9 cellular contexts compared by ENCODE assay signal in the genomic region with DNA sequence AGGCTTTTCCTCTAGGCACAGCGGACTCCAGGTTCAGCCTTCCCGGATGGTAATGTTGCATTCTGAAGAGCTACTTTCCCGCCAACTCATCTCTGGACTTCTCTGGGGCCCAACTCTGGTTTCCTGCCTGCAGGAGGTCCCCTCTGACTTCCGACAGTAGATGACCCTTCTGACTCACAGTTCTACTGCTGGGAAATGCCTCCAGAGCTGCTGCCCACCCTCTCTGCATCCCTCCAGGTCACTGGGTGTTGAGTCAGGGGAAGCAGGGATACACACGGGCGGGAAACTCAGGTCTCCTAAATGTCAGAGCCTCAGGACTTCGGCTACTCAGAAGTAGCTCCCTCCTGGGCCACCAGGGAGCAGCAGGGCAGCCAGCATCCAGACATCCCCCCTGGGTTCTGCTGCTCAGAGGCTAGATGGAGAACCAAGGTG. TPM values are rescaled to one million over a fixed set of nuclear protein-coding genes. Genes with fewer than 3 reads are reported as not detected.
DNase-seq lines count a peak whose midpoint lies in the region; ATAC-seq and TF ChIP-seq lines count a peak whose summit lies in the region.
"Had no signal": no experiment of that assay in that cellular context is flagged by ENCODE, and none has a peak within 500 bp of the region (broad histone marks: within the 10 kb centered on the region; RNA-seq: fewer than 3 reads in every experiment).

No MANE protein-coding gene starts in this region.

- H3K27me3 ChIP-seq in upper lobe of right lung (no peaks in the 10 kb centered on the region), transverse colon (no peaks in the 10 kb centered on the region)

- no peak overlapping the region for H3K4me3 ChIP-seq in epithelial cell of esophagus (ENCODE audit: low read length)
- H3K4me3 ChIP-seq in upper lobe of right lung = no peak overlapping the region
- H3K4me3 ChIP-seq in transverse colon = no peak overlapping the region

- no peak for TF ChIP-seq POLR2A in transverse colon (IDR thresholded peaks at IDR 0.05)

- no peaks in the 10 kb centered on the region for H3K9me3 ChIP-seq in upper lobe of right lung
- H3K9me3 ChIP-seq in transverse colon = no peaks in the 10 kb centered on the region

- H3K36me3 ChIP-seq in upper lobe of right lung = no peaks in the 10 kb centered on the region
- no peaks in the 10 kb centered on the region for H3K36me3 ChIP-seq in transverse colon

- H3K4me1 ChIP-seq in upper lobe of right lung (peaks cover 62% of the 10 kb centered on the region), transverse colon (peaks cover 28 to 76% (median 47%) of the 10 kb centered on the region in 4 donors)

- 70% methylated on average over 7 of the region's 7 CpGs; no CpG with 5 or more reads in 1 of the 2 donors for WGBS in transverse colon (ENCODE audit: low coverage in 1 of 2), 2 donors

- no peak for TF ChIP-seq EP300 in transverse colon (IDR thresholded peaks at IDR 0.05; ENCODE audit: low read depth)

- ATAC-seq in upper lobe of right lung (no peak), left cardiac atrium (no peak), HG02970 (IDR thresholded peaks at IDR 0.05; ENCODE audit: low FRiP score, unreplicated experiment) (no peak)

- in situ Hi-C loops in GM13976 (cut with MboI; ENCODE audit: low sequenced_read_pairs, unreplicated experiment) (no loop called here), transverse colon (cut with MboI; ENCODE audit: low pct_ligation_motif_present in 1 of 4, low pct_unique_long_range_greater_than_20kb in 1 of 4, low sequenced_read_pairs in 3 of 4) (loop anchor here in 1 of 4 donors (25.0 kb wide), 1 partner anchor 413 kb away; a partner anchor contains a TSS)

- TF ChIP-seq CTCF in GM13976 (IDR thresholded peaks at IDR 0.05; ENCODE audit: borderline replicate concordance, control extremely low read depth, extremely low read depth, insufficient read depth, missing control alignments) (peak; percentile 46), epithelial cell of esophagus (IDR thresholded peaks at IDR 0.05; ENCODE audit: insufficient read depth, low read depth, low read length, missing control alignments) (peak; percentile 11), upper lobe of right lung (IDR thresholded peaks at IDR 0.05) (peak; percentile 21), transverse colon (IDR thresholded peaks at IDR 0.05) (no peak)

- intact Hi-C loops in upper lobe of right lung (cut with DNase I) (no loop called here), left cardiac atrium (cut with DNase I) (no loop called here), transverse colon (cut with DNase I; ENCODE audit: low total_unique reads) (no loop called here)

- peak overlapping the region; percentile 30 for H3K27ac ChIP-seq in upper lobe of right lung
- no peak overlapping the region for H3K27ac ChIP-seq in transverse colon
- H3K27ac ChIP-seq: epithelial cell of prostate had no signal

- DNase-seq in AG08396 (ENCODE audit: low spot score) (peak; percentile 47), GM13976 (ENCODE audit: low spot score) (no peak), NOMO-1 (lab: John Stamatoyannopoulos, UW; ENCODE audit: unreplicated experiment in 2 of 2) (peak; percentile 16 to 27), epithelial cell of esophagus (ENCODE audit: low read depth) (no peak), upper lobe of right lung (no peak), left cardiac atrium (no peak), transverse colon (no peak)

RNA-seq across cellular contexts. Expression of a gene that starts 2.1 kb away (rescaled TPM):
- total RNA-seq in upper lobe of right lung = 5.7 TPM
- 1 to 10 TPM in 1 of 2 donors, under 1 TPM in 1; 0.94 to 1.0 TPM for total RNA-seq in left cardiac atrium
- 10 to 100 TPM in 3 of 4 donors, 1 to 10 TPM in 1; 3.2 to 40.4 (median 22.7) TPM for total RNA-seq in transverse colon

Comparison
In these comparisons a context has a peak if more than half of its experiments do, and no peak if none do; other contexts are left out.
1. DNase-seq: peak in AG08396 (single experiment) and NOMO-1 (2 of 2); none in GM13976 (single experiment), epithelial cell of esophagus (single experiment), upper lobe of right lung (single experiment), left cardiac atrium (single experiment) and transverse colon (single experiment).
2. CTCF ChIP-seq: peak in GM13976 (single experiment), epithelial cell of esophagus (single experiment) and upper lobe of right lung (single experiment); none in transverse colon (0 of 5).